ENCODE assay signal across 1 cellular context in genomic region chr16:56331915-56332314, GRCh38.
TF ChIP-seq lines count a peak whose summit lies in the region.

No MANE protein-coding gene starts in this region.

TF ChIP-seq in GM23338, 12 proteins besides CTCF, POLR2A, EP300 and RAD21 (continued from another document):
- TF ChIP-seq ZNF462 (CRISPR knock-in tag; IDR thresholded peaks at IDR 0.05) (no peak), EZH2phosphoT487 (IDR thresholded peaks at IDR 0.05; ENCODE audit: unreplicated experiment) (no peak), CREB1 (CRISPR knock-in tag; IDR thresholded peaks at IDR 0.05; ENCODE audit: low read depth) (no peak)
- TF ChIP-seq, protein P1, sequence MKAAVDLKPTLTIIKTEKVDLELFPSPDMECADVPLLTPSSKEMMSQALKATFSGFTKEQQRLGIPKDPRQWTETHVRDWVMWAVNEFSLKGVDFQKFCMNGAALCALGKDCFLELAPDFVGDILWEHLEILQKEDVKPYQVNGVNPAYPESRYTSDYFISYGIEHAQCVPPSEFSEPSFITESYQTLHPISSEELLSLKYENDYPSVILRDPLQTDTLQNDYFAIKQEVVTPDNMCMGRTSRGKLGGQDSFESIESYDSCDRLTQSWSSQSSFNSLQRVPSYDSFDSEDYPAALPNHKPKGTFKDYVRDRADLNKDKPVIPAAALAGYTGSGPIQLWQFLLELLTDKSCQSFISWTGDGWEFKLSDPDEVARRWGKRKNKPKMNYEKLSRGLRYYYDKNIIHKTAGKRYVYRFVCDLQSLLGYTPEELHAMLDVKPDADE (IDR thresholded peaks at IDR 0.05) = no peak
TF ChIP-seq in GM23338: peak in this region for 0.
